ENCODE assay signal across 8 cellular contexts in genomic region chr12:56987551-56988053, GRCh38. TPM values are rescaled to one million over a fixed set of nuclear protein-coding genes. Genes with fewer than 3 reads are reported as not detected.
A peak's percentile ranks its signal among the peaks of the same experiment; 100 is the strongest.
DNase-seq lines count a peak whose midpoint lies in the region; ATAC-seq and TF ChIP-seq lines count a peak whose summit lies in the region.

No MANE protein-coding gene starts in this region.

- H3K27me3 ChIP-seq in BE2C (0 out of 2 replicates have a peak, but pooled peaks cover 8% of the 10 kb centered on the region), right atrium auricular region (no peaks in the 10 kb centered on the region)

- H3K4me1 ChIP-seq in BE2C (no peaks in the 10 kb centered on the region), right atrium auricular region (peaks cover 0 to 32% of the 10 kb centered on the region in 2 donors)

- no peaks in the 10 kb centered on the region for H3K36me3 ChIP-seq in BE2C
- no peaks in the 10 kb centered on the region for H3K36me3 ChIP-seq in right atrium auricular region

- peak; percentile 79 for DNase-seq in BE2C
- peak; percentile 72 for DNase-seq in NCI-H187 treated with DMSO at 0.1 percent for 48 hours (lab: John Stamatoyannopoulos, UW)
- peak; percentile 31 for DNase-seq in T-helper 22 cell (ENCODE audit: low read depth)
- peak; percentile 41 for DNase-seq in amniotic stem cell (lab: John Stamatoyannopoulos, UW)
- DNase-seq in right atrium auricular region (ENCODE audit: low spot score), result peak; percentile 78
- DNase-seq in retina, result peak; percentile 89

- TF ChIP-seq CTCF in BE2C (IDR thresholded peaks at IDR 0.05; ENCODE audit: low read depth, low read length) (peak; percentile 97), right atrium auricular region (IDR thresholded peaks at IDR 0.05) (peak; percentile 94 to 96)

- no peak overlapping the region for H3K27ac ChIP-seq in right atrium auricular region

- ATAC-seq in GM21786 (IDR thresholded peaks at IDR 0.05; ENCODE audit: unreplicated experiment) (peak; percentile 55), GM18520 (IDR thresholded peaks at IDR 0.05; ENCODE audit: unreplicated experiment) (no peak)

- no peak overlapping the region for H3K4me3 ChIP-seq in BE2C (ENCODE audit: low read depth, low read length)
- no peak overlapping the region for H3K4me3 ChIP-seq in right atrium auricular region

- H3K9me3 ChIP-seq in BE2C, result no peaks in the 10 kb centered on the region
- H3K9me3 ChIP-seq in right atrium auricular region, result no peaks in the 10 kb centered on the region

RNA-seq across cellular contexts. Expression of gene ZBTB39, which starts 18.7 kb away (rescaled TPM):
- 16.8 TPM for polyA plus RNA-seq in BE2C (2012; ENCODE audit: insufficient read depth, insufficient read length, low read depth)
- total RNA-seq in right atrium auricular region, result 1 to 10 TPM; 3.0 to 5.9 TPM

RNA-seq across cellular contexts. Expression of gene TAC3, which starts 28.7 kb away (rescaled TPM):
- polyA plus RNA-seq in BE2C (2012; ENCODE audit: insufficient read depth, insufficient read length, low read depth), result 1.8 TPM
- total RNA-seq in right atrium auricular region, result not detected

RNA-seq across cellular contexts. Expression of gene RDH16, which starts 30.2 kb away (rescaled TPM):
- 1.8 TPM for polyA plus RNA-seq in BE2C (2012; ENCODE audit: insufficient read depth, insufficient read length, low read depth)
- total RNA-seq in right atrium auricular region, result under 1 TPM in 1 of 2 donors, not detected in 1; 0.16 TPM

RNA-seq across cellular contexts. Expression of gene SDR9C7, which starts 53.4 kb away (rescaled TPM):
- 0.32 TPM for polyA plus RNA-seq in BE2C (2012; ENCODE audit: insufficient read depth, insufficient read length, low read depth)
- under 1 TPM in 1 of 2 donors, not detected in 1; 0.28 TPM for total RNA-seq in right atrium auricular region

Comparison
In these comparisons a context has a peak if more than half of its experiments do, and no peak if none do; other contexts are left out.
1. DNase-seq: peak in every context shown above with its lines; median percentile 89 in retina; 79 in BE2C; 78 in right atrium auricular region; 72 in NCI-H187 treated with DMSO at 0.1 percent for 48 hours; 41 in amniotic stem cell; 31 in T-helper 22 cell.